In genomic region chr3:42061711-42062408, GRCh38 we compare ENCODE assay signal across 8 cellular contexts. TPM values are rescaled to one million over a fixed set of nuclear protein-coding genes. Genes with fewer than 3 reads are reported as not detected.
A peak's percentile ranks its signal among the peaks of the same experiment; 100 is the strongest.
DNase-seq lines count a peak whose midpoint lies in the region; ATAC-seq, FAIRE-seq and TF ChIP-seq lines count a peak whose summit lies in the region.

No MANE protein-coding gene starts in this region.

- H3K4me2 ChIP-seq in endothelial cell of umbilical vein (ENCODE audit: insufficient read depth, low read length): peak overlapping the region; percentile 60

- dilution Hi-C loops in endothelial cell of umbilical vein (cut with MboI; ENCODE audit: extremely low pct_ligation_motif_present, low sequenced_read_pairs): no loop called here

- H2AFZ ChIP-seq in endothelial cell of umbilical vein (ENCODE audit: low read depth, low read length): no peak overlapping the region

- no peaks in the 10 kb centered on the region for H4K20me1 ChIP-seq in endothelial cell of umbilical vein (replicated peaks; ENCODE audit: control insufficient read depth, extremely low read depth, insufficient read depth, low read length)

- H3K4me3 ChIP-seq in endothelial cell of umbilical vein (replicated peaks in 1 of 3; ENCODE audit: insufficient read depth in 1 of 3, low read depth in 1 of 3, low read length in 3 of 3): no peak overlapping the region

- peak; percentile 87 for FAIRE-seq in endothelial cell of umbilical vein (lab: Jason Lieb, UNC)

- H3K4me1 ChIP-seq in endothelial cell of umbilical vein (ENCODE audit: control insufficient read depth, extremely low read depth, insufficient read depth, low read length): peaks cover 36% of the 10 kb centered on the region

- TF ChIP-seq CTCF in endothelial cell of umbilical vein (IDR thresholded peaks at IDR 0.05; ENCODE audit: extremely low read depth in 1 of 2, insufficient read depth in 1 of 2, low read depth in 1 of 2, low read length in 2 of 2): no peak

- H3K9me3 ChIP-seq in endothelial cell of umbilical vein (replicated peaks; ENCODE audit: control insufficient read depth, insufficient read depth, low read length): no peaks in the 10 kb centered on the region

- CTCF ChIA-PET in endothelial cell of umbilical vein (lab: Charles Lee): interaction anchor here (0.6 to 2.8 kb wide), 14 partner anchors 10 to 129 kb away, joined by 3 to 17 read pairs (median 4); no protein-coding TSS in a partner anchor

- peaks cover 20% of the 10 kb centered on the region for H3K79me2 ChIP-seq in endothelial cell of umbilical vein (ENCODE audit: control insufficient read depth, insufficient read depth, low read length)

- DNase-seq in AG20443 (ENCODE audit: low spot score) (peak; percentile 90), NCI-H2029 treated with DMSO at 0.1 percent for 48 hours (lab: John Stamatoyannopoulos, UW) (peak; percentile 66), endothelial cell of umbilical vein (ENCODE audit: low read depth, low spot score) (peak; percentile 90), myocyte (ENCODE audit: low read depth) (peak; percentile 100), OCI-M2 (lab: John Stamatoyannopoulos, UW; ENCODE audit: unreplicated experiment) (no peak)
- DNase-seq in stimulated activated naive CD8-positive, alpha-beta T cell treated with anti-CD3 and anti-CD28 coated beads, Interleukin-15, Interleukin-2, amounts not matched to agents 100 U/mL and 50 U/mL, for 24 hours: no peak

- TF ChIP-seq POLR2A in endothelial cell of umbilical vein (IDR thresholded peaks at IDR 0.05; ENCODE audit: low read depth, low read length): no peak

- H3K27ac ChIP-seq in endothelial cell of umbilical vein (ENCODE audit: insufficient read depth, low read depth, low read length): peak overlapping the region; percentile 80

- no peaks in the 10 kb centered on the region for H3K9me1 ChIP-seq in endothelial cell of umbilical vein (replicated peaks; ENCODE audit: control insufficient read depth, extremely low read depth, insufficient read depth, low read length)

- H3K9ac ChIP-seq in endothelial cell of umbilical vein (replicated peaks; ENCODE audit: extremely low read depth, insufficient read depth, low read length): peak overlapping the region; percentile 54

- POLR2A ChIA-PET in endothelial cell of umbilical vein (lab: Charles Lee): interaction anchor here (1.2 to 1.6 kb wide), 3 partner anchors 9 to 36 kb away, joined by 3 to 9 read pairs (median 4); no protein-coding TSS in a partner anchor

- H3K27me3 ChIP-seq in endothelial cell of umbilical vein (ENCODE audit: control insufficient read depth in 2 of 2, insufficient read depth in 2 of 2, low read length in 2 of 2): no peaks in the 10 kb centered on the region

- intact Hi-C loops in endothelial cell of umbilical vein (cut with micrococcal nuclease): loop anchor here (1.0 to 5.0 kb wide), 7 partner anchors 10 to 100 kb away; partner anchors contain the start of gene ULK4

- BruUV-seq in endothelial cell of umbilical vein (replicated peaks; lab: Mats Ljungman, UMichigan): TSS peak; percentile 59

- ATAC-seq in GM19328 (IDR thresholded peaks at IDR 0.05; ENCODE audit: unreplicated experiment): no peak
- no peak for ATAC-seq in GM19023 (IDR thresholded peaks at IDR 0.05; ENCODE audit: unreplicated experiment)
- no peak for ATAC-seq in stimulated activated naive CD8-positive, alpha-beta T cell treated with anti-CD3 and anti-CD28 coated beads, Interleukin-15, Interleukin-2, amounts not matched to agents 100 U/mL and 50 U/mL, for 24 hours

- H3K36me3 ChIP-seq in endothelial cell of umbilical vein (ENCODE audit: control insufficient read depth in 2 of 2, extremely low read depth in 1 of 2, insufficient read depth in 2 of 2, low read length in 2 of 2): no peaks in the 10 kb centered on the region

TF ChIP-seq in endothelial cell of umbilical vein, 7 proteins besides CTCF, POLR2A, EP300 and RAD21:
- TF ChIP-seq MYC (IDR thresholded peaks at IDR 0.05; ENCODE audit: low read depth, low read length) (no peak), FOS (IDR thresholded peaks at IDR 0.05; ENCODE audit: borderline replicate concordance, insufficient read depth, low read length) (peak; percentile 75), POLR2AphosphoS5 (IDR thresholded peaks at IDR 0.05; ENCODE audit: insufficient read depth, low read depth, low read length) (peak; percentile 44), EZH2 (IDR thresholded peaks at IDR 0.05; ENCODE audit: borderline replicate concordance, low read depth, low read length, severe bottlenecking) (no peak), GATA2 (IDR thresholded peaks at IDR 0.05; ENCODE audit: insufficient read depth, insufficient read length, low read depth, low read length) (no peak), JUN (IDR thresholded peaks at IDR 0.05; ENCODE audit: borderline replicate concordance, insufficient read depth, insufficient read length, low read depth) (peak; percentile 56), MAX (IDR thresholded peaks at IDR 0.05; ENCODE audit: insufficient read depth, insufficient read length) (no peak)

RNA-seq across cellular contexts. Expression of gene TRAK1, which starts 29.3 kb away (rescaled TPM):
- total RNA-seq in endothelial cell of umbilical vein (59.6 and 66.6 TPM in 2 replicates), myocyte (75.5 and 117 TPM in 2 replicates)
- 38.5 and 39.6 TPM in 2 replicates for polyA plus RNA-seq in endothelial cell of umbilical vein
- 34.3 and 37.3 TPM in 2 replicates for polyA plus RNA-seq in endothelial cell of umbilical vein (2011; cell fraction: cytosol; rRNA removed)
- polyA plus RNA-seq in endothelial cell of umbilical vein (2011; cell fraction: nucleus; rRNA removed): 76.1 and 85.0 TPM in 2 replicates
- polyA plus RNA-seq in endothelial cell of umbilical vein (2012): 27.4 and 30.8 TPM in 2 replicates
- polyA minus RNA-seq in endothelial cell of umbilical vein: 62.1 and 74.0 TPM in 2 replicates
- polyA minus RNA-seq in endothelial cell of umbilical vein (2011; cell fraction: cytosol; rRNA and poly(A)+ RNA removed): 11.1 TPM
- polyA minus RNA-seq in endothelial cell of umbilical vein (2011; cell fraction: nucleus; rRNA and poly(A)+ RNA removed): 73.1 and 82.9 TPM in 2 replicates
- 65.8 TPM for polyA plus RNA-seq in myocyte (2012)

Comparison
In these comparisons a context has a peak if more than half of its experiments do, and no peak if none do; other contexts are left out.
1. DNase-seq: peak in AG20443 (single experiment), NCI-H2029 treated with DMSO at 0.1 percent for 48 hours (single experiment), endothelial cell of umbilical vein (single experiment) and myocyte (single experiment); none in OCI-M2 (single experiment) and stimulated activated naive CD8-positive, alpha-beta T cell treated with anti-CD3 and anti-CD28 coated beads, Interleukin-15, Interleukin-2, amounts not matched to agents 100 U/mL and 50 U/mL, for 24 hours (single experiment).